In genomic region chr17:46922804-46923635, GRCh38 we compare ENCODE assay signal across 8 cellular contexts. TPM values are rescaled to one million over a fixed set of nuclear protein-coding genes. Genes with fewer than 3 reads are reported as not detected.
DNase-seq lines count a peak whose midpoint lies in the region; ATAC-seq, FAIRE-seq and TF ChIP-seq lines count a peak whose summit lies in the region.

Gene GOSR2 (plus strand): TSS chr17:46923160. CDS start chr17:46923193, 33 bp downstream.

- H3K9me3 ChIP-seq in AG04450 (ENCODE audit: control insufficient read depth, insufficient read depth, low read length) (no peaks in the 10 kb centered on the region), spleen (no peaks in the 10 kb centered on the region)

- H3K27me3 ChIP-seq in AG04450 (ENCODE audit: control insufficient read depth, insufficient read depth, low read length) (no peaks in the 10 kb centered on the region), bronchial epithelial cell (ENCODE audit: control insufficient read depth, insufficient read depth, low read length) (no peaks in the 10 kb centered on the region), spleen (replicated peaks in 1 of 7) (no peaks in the 10 kb centered on the region)

- DNase-seq in AG04450 (ENCODE audit: low read depth, low spot score) (peak; percentile 65), NCI-H2227 (lab: John Stamatoyannopoulos, UW; ENCODE audit: unreplicated experiment) (peak; percentile 98), WTC11 (ENCODE audit: low spot score) (peak; percentile 87), bronchial epithelial cell (ENCODE audit: low read depth) (peak; percentile 79), inferior parietal cortex (ENCODE audit: extremely low spot score) (peak; percentile 95), spleen (peak; percentile 97)

- H3K36me3 Mint-ChIP-seq in WTC11 = no peaks in the 10 kb centered on the region

- no peaks in the 10 kb centered on the region for H3K9me3 Mint-ChIP-seq in WTC11

- H3K27ac ChIP-seq in AG04450 (ENCODE audit: low read depth, low read length) = peak within 1 kb of the TSS; percentile 98
- H3K27ac ChIP-seq in spleen = peak within 1 kb of the TSS; percentile 90 to 98 (median 94)

- H3K4me3 Mint-ChIP-seq in WTC11 = peak within 1 kb of the TSS; percentile 88

- H3K4me1 Mint-ChIP-seq in WTC11 = peaks cover 9% of the 10 kb centered on the region

- ATAC-seq in GM18907 (IDR thresholded peaks at IDR 0.05; ENCODE audit: unreplicated experiment) (peak; percentile 88), HG03139 (IDR thresholded peaks at IDR 0.05; ENCODE audit: unreplicated experiment) (peak; percentile 86), WTC11 (peak; percentile 97)

- no peaks in the 10 kb centered on the region for H3K36me3 ChIP-seq in bronchial epithelial cell (ENCODE audit: control insufficient read depth, insufficient read depth, low read length)
- H3K36me3 ChIP-seq in spleen = peaks cover 0 to 11% (median 0%) of the 10 kb centered on the region in 6 donors

- POLR2A ChIA-PET in AG04450 (lab: Yijun Ruan, JAX) (no interaction called here), WTC11 (lab: Charles Lee) (no interaction called here)

- no peaks in the 10 kb centered on the region for H3K27me3 Mint-ChIP-seq in WTC11 (ENCODE audit: low read depth)

- CTCF ChIA-PET in AG04450 (lab: Charles Lee) = no interaction called here
- CTCF ChIA-PET in WTC11 (lab: Charles Lee) = no interaction called here

- intact Hi-C loops in spleen (cut with DNase I; ENCODE audit: low total_unique reads) = no loop called here

- peak; percentile 72 for FAIRE-seq in bronchial epithelial cell (lab: Jason Lieb, UNC)

- TF ChIP-seq CTCF in AG04450 (IDR thresholded peaks at IDR 0.05; ENCODE audit: low read depth, low read length) (no peak), WTC11 (IDR thresholded peaks at IDR 0.05) (no peak), bronchial epithelial cell (IDR thresholded peaks at IDR 0.05; ENCODE audit: insufficient read depth, low read length, severe bottlenecking) (no peak), spleen (IDR thresholded peaks at IDR 0.05 in 8 of 11, conservative IDR thresholded peaks at IDR 0.05 in 3 of 11) (peak in 4 of 11 experiments; percentile 12 to 32 (median 22))

- 0 to 1% (median 0%) methylated on average over 37 to 52 of the region's 52 CpGs for WGBS in spleen, 5 donors

- peak within 1 kb of the TSS; percentile 100 for H3K27ac Mint-ChIP-seq in WTC11

- peak; percentile 12 to 85 (median 67) for TF ChIP-seq POLR2A in spleen (IDR thresholded peaks at IDR 0.05)

- H3K4me1 ChIP-seq in spleen = peaks cover 24 to 58% (median 45%) of the 10 kb centered on the region in 6 donors

- H3K4me3 ChIP-seq in AG04450 (ENCODE audit: low read depth, low read length) = peak within 1 kb of the TSS; percentile 99
- peak within 1 kb of the TSS; percentile 96 for H3K4me3 ChIP-seq in bronchial epithelial cell (ENCODE audit: low read depth, low read length)
- H3K4me3 ChIP-seq in spleen = peak within 1 kb of the TSS; percentile 72 to 95 (median 84)

TF ChIP-seq in WTC11, 78 proteins besides CTCF, POLR2A, EP300 and RAD21 (continues in another document):
- TF ChIP-seq RELA (CRISPR knock-in tag; IDR thresholded peaks at IDR 0.05; ENCODE audit: borderline replicate concordance) = no peak
- TF ChIP-seq ZBTB43 (CRISPR knock-in tag; IDR thresholded peaks at IDR 0.05) = no peak
- no peak for TF ChIP-seq KAT7 (CRISPR knock-in tag; IDR thresholded peaks at IDR 0.05; ENCODE audit: borderline replicate concordance)
- TF ChIP-seq TP53 (CRISPR knock-in tag; IDR thresholded peaks at IDR 0.05) = no peak
- TF ChIP-seq SMAD3 (CRISPR knock-in tag; IDR thresholded peaks at IDR 0.05; ENCODE audit: borderline replicate concordance) = 0 out of 2 replicates have a peak, but pooled peaks have one; percentile 74
- TF ChIP-seq FOXP4 (CRISPR knock-in tag; IDR thresholded peaks at IDR 0.05) = peak; percentile 78
- no peak for TF ChIP-seq FOXJ3 (CRISPR knock-in tag; IDR thresholded peaks at IDR 0.05; ENCODE audit: borderline replicate concordance)
- TF ChIP-seq ESRRA (CRISPR knock-in tag; IDR thresholded peaks at IDR 0.05; ENCODE audit: borderline replicate concordance) = no peak
- TF ChIP-seq OVOL2 (CRISPR knock-in tag; IDR thresholded peaks at IDR 0.05; ENCODE audit: borderline replicate concordance) = no peak
- TF ChIP-seq HMGXB4 (CRISPR knock-in tag; IDR thresholded peaks at IDR 0.05) = peak; percentile 46; the same call in 1 of the 2 replicates
- TF ChIP-seq GABPB1 (CRISPR knock-in tag; IDR thresholded peaks at IDR 0.05) = no peak; the same call in 1 of the 2 replicates
- TF ChIP-seq NFE2L1 (CRISPR knock-in tag; IDR thresholded peaks at IDR 0.05) = no peak
- no peak for TF ChIP-seq EMX1 (CRISPR knock-in tag; IDR thresholded peaks at IDR 0.05)
- no peak for TF ChIP-seq PRRX2 (CRISPR knock-in tag; IDR thresholded peaks at IDR 0.05)
- TF ChIP-seq ATF6 (CRISPR knock-in tag; IDR thresholded peaks at IDR 0.05) = no peak
- no peak for TF ChIP-seq NR3C1 (CRISPR knock-in tag; conservative IDR thresholded peaks at IDR 0.05; ENCODE audit: low read depth)
- no peak for TF ChIP-seq ZNF263 (CRISPR knock-in tag; IDR thresholded peaks at IDR 0.05; ENCODE audit: low read depth)
- no peak for TF ChIP-seq ZBTB21 (CRISPR knock-in tag; IDR thresholded peaks at IDR 0.05; ENCODE audit: borderline replicate concordance)
- no peak for TF ChIP-seq IRF1 (CRISPR knock-in tag; IDR thresholded peaks at IDR 0.05)

RNA-seq across cellular contexts. Expression of gene GOSR2, which starts in this region (rescaled TPM):
- polyA plus RNA-seq in AG04450 (2011; rRNA removed) (87.1 and 87.7 TPM in 2 replicates), spleen (10 to 100 TPM; 19.2 to 35.2 (median 19.8) TPM)
- polyA minus RNA-seq in AG04450 (2011; rRNA and poly(A)+ RNA removed) = 88.8 and 104 TPM in 2 replicates
- total RNA-seq in WTC11 (2021) (37.6 to 45.8 TPM (median 40.1 TPM) in 3 replicates), bronchial epithelial cell (37.6 and 46.7 TPM in 2 replicates), spleen (100 to 1,000 TPM in 1 of 7 donors, 10 to 100 TPM in 6; 63.7 to 114 (median 87.2) TPM)

Comparison
In these comparisons a context has a peak if more than half of its experiments do, and no peak if none do; other contexts are left out.
1. Peak in every context shown above with its lines: DNase-seq, ATAC-seq, H3K4me3 ChIP-seq and H3K27ac ChIP-seq.